ENCODE assay signal across 8 cellular contexts in genomic region chr4:86359944-86360478, GRCh38. TPM values are rescaled to one million over a fixed set of nuclear protein-coding genes. Genes with fewer than 3 reads are reported as not detected.
A peak's percentile ranks its signal among the peaks of the same experiment; 100 is the strongest.
DNase-seq lines count a peak whose midpoint lies in the region; ATAC-seq and TF ChIP-seq lines count a peak whose summit lies in the region.

Gene MAPK10, minus strand, starts transcription at chr4:86360053.

- H3K4me1 ChIP-seq in fibroblast of lung (ENCODE audit: control insufficient read depth, extremely low read depth, insufficient read depth, low read length) (no peaks in the 10 kb centered on the region), muscle layer of colon (ENCODE audit: insufficient read depth, low read length) (no peaks in the 10 kb centered on the region)

- peak; percentile 16 for DNase-seq in 8988T
- DNase-seq in NCI-H345 (lab: John Stamatoyannopoulos, UW) = peak; percentile 86
- DNase-seq in activated T-cell treated with anti-CD3 and anti-CD28 coated beads for 24 hours (ENCODE audit: low read depth) = peak; percentile 9
- peak; percentile 92 to 95 for DNase-seq in fibroblast of lung (ENCODE audit: low read depth in 2 of 2)

- peak within 1 kb of the TSS; percentile 68 for H3K4me2 ChIP-seq in fibroblast of lung (ENCODE audit: extremely low read depth, insufficient read depth, low read length)

- no peak for TF ChIP-seq CTCF in fibroblast of lung (conservative IDR thresholded peaks at IDR 0.05 in 1 of 2, IDR thresholded peaks at IDR 0.05 in 1 of 2; ENCODE audit: low read depth in 1 of 2, low read length in 2 of 2)

- peaks cover 9% of the 10 kb centered on the region for H3K27me3 Mint-ChIP-seq in stimulated activated naive CD8-positive, alpha-beta T cell treated with anti-CD3 and anti-CD28 coated beads, Interleukin-15, Interleukin-2, amounts not matched to agents 100 ng/mL and 50 ng/mL, for 24 hours

- ATAC-seq in GM18861 (IDR thresholded peaks at IDR 0.05; ENCODE audit: unreplicated experiment) (peak; percentile 94), HG03066 (IDR thresholded peaks at IDR 0.05; ENCODE audit: low read depth, unreplicated experiment) (peak; percentile 98)

- no peaks in the 10 kb centered on the region for H3K27me3 ChIP-seq in fibroblast of lung (ENCODE audit: control insufficient read depth, insufficient read depth, low read length)
- H3K27me3 ChIP-seq in muscle layer of colon (ENCODE audit: control insufficient read depth in 1 of 2, insufficient read depth in 2 of 2, low read length in 2 of 2) = no peaks in the 10 kb centered on the region

- no peaks in the 10 kb centered on the region for H4K20me1 ChIP-seq in fibroblast of lung (ENCODE audit: control insufficient read depth, extremely low read depth, insufficient read depth, low read length)

- H3K9me3 ChIP-seq in fibroblast of lung (ENCODE audit: control insufficient read depth, insufficient read depth, low read depth, low read length) = no peaks in the 10 kb centered on the region
- H3K9me3 ChIP-seq in muscle layer of colon (ENCODE audit: low read length) = no peaks in the 10 kb centered on the region

- peak within 1 kb of the TSS in 3 of 4 experiments; percentile 15 to 68 (median 29) for H3K4me3 ChIP-seq in fibroblast of lung (replicated peaks in 1 of 4; ENCODE audit: control extremely low read depth in 1 of 4, insufficient read depth in 1 of 4, low read depth in 3 of 4, low read length in 4 of 4)
- peak within 1 kb of the TSS; percentile 10 to 18 for H3K4me3 ChIP-seq in muscle layer of colon (ENCODE audit: low read depth in 1 of 2, low read length in 2 of 2)

- H3K27ac Mint-ChIP-seq in stimulated activated naive CD8-positive, alpha-beta T cell treated with anti-CD3 and anti-CD28 coated beads, Interleukin-15, Interleukin-2, amounts not matched to agents 100 ng/mL and 50 ng/mL, for 24 hours = peak within 1 kb of the TSS; percentile 69

- H3K4me1 Mint-ChIP-seq in stimulated activated naive CD8-positive, alpha-beta T cell treated with anti-CD3 and anti-CD28 coated beads, Interleukin-15, Interleukin-2, amounts not matched to agents 100 ng/mL and 50 ng/mL, for 24 hours (ENCODE audit: low read depth) = peaks cover 12% of the 10 kb centered on the region

- no peaks in the 10 kb centered on the region for H3K79me2 ChIP-seq in fibroblast of lung (ENCODE audit: control insufficient read depth, insufficient read depth, low read length)

- no peak within 1 kb of the TSS for H3K9ac ChIP-seq in fibroblast of lung (ENCODE audit: insufficient read depth, low read length)
- H3K9ac ChIP-seq in muscle layer of colon (ENCODE audit: low read length) = no peak within 1 kb of the TSS

- peak within 1 kb of the TSS; percentile 86 for H2AFZ ChIP-seq in fibroblast of lung (ENCODE audit: low read length)

- H3K27ac ChIP-seq in fibroblast of lung (ENCODE audit: insufficient read depth, low read length) = no peak within 1 kb of the TSS
- peak within 1 kb of the TSS; percentile 14 for H3K27ac ChIP-seq in muscle layer of colon (ENCODE audit: low read depth, low read length)

- H3K4me3 Mint-ChIP-seq in stimulated activated naive CD8-positive, alpha-beta T cell treated with anti-CD3 and anti-CD28 coated beads, Interleukin-15, Interleukin-2, amounts not matched to agents 100 ng/mL and 50 ng/mL, for 24 hours = peak within 1 kb of the TSS; percentile 80

- no peaks in the 10 kb centered on the region for H3K36me3 Mint-ChIP-seq in stimulated activated naive CD8-positive, alpha-beta T cell treated with anti-CD3 and anti-CD28 coated beads, Interleukin-15, Interleukin-2, amounts not matched to agents 100 ng/mL and 50 ng/mL, for 24 hours (ENCODE audit: low read depth)

- no peaks in the 10 kb centered on the region for H3K9me3 Mint-ChIP-seq in stimulated activated naive CD8-positive, alpha-beta T cell treated with anti-CD3 and anti-CD28 coated beads, Interleukin-15, Interleukin-2, amounts not matched to agents 100 ng/mL and 50 ng/mL, for 24 hours

- H3K36me3 ChIP-seq in fibroblast of lung (ENCODE audit: control insufficient read depth, insufficient read depth, low read length) = no peaks in the 10 kb centered on the region
- H3K36me3 ChIP-seq in muscle layer of colon (ENCODE audit: insufficient read depth, low read length) = no peaks in the 10 kb centered on the region

RNA-seq across cellular contexts. Expression of gene MAPK10, which starts in this region (rescaled TPM):
- total RNA-seq in fibroblast of lung = 8.0 and 20.0 TPM in 2 replicates
- 3.2 and 3.8 TPM in 2 replicates for polyA plus RNA-seq in fibroblast of lung
- 2.1 and 2.2 TPM in 2 replicates for polyA plus RNA-seq in fibroblast of lung (2012)
- 0.27 and 15.9 TPM in 2 replicates for polyA minus RNA-seq in fibroblast of lung (ENCODE audit: low replicate concordance)

Comparison
In these comparisons a context has a peak if more than half of its experiments do, and no peak if none do; other contexts are left out.
1. DNase-seq: peak in every context shown above with its lines; median percentile 94 in fibroblast of lung; 86 in NCI-H345; 16 in 8988T; 9 in activated T-cell treated with anti-CD3 and anti-CD28 coated beads for 24 hours.